10 cellular contexts compared by ENCODE assay signal in genomic region chr7:151725844-151726770, GRCh38.
DNase-seq lines count a peak whose midpoint lies in the region; ATAC-seq, FAIRE-seq and TF ChIP-seq lines count a peak whose summit lies in the region.
"Had no signal": no experiment of that assay in that cellular context is flagged by ENCODE, and none has a peak within 500 bp of the region (broad histone marks: within the 10 kb centered on the region; RNA-seq: fewer than 3 reads in every experiment).

No MANE protein-coding gene starts in this region.

- H2AFZ ChIP-seq in astrocyte (ENCODE audit: low read depth, low read length) (no peak overlapping the region), neural cell (ENCODE audit: low read depth, low read length) (peak overlapping the region; percentile 28)

- peaks cover 22% of the 10 kb centered on the region for H3K27me3 Mint-ChIP-seq in astrocyte (ENCODE audit: low read depth, unreplicated experiment)
- no peaks in the 10 kb centered on the region for H3K27me3 Mint-ChIP-seq in activated T-helper 2 cell treated with anti-CD3 and anti-CD28 coated beads, Interferon-gamma antibody, Interleukin-2, Interleukin-4, amounts not matched to agents 10 μg/mL and 5 μg/mL and 100 μg/mL, durations not matched to agents 14 hours and 24 hours and 36 hours (ENCODE audit: low read depth)

- H3K36me3 ChIP-seq in astrocyte (ENCODE audit: insufficient read depth, low read length) (no peaks in the 10 kb centered on the region), neural cell (ENCODE audit: insufficient read depth, low read length) (no peaks in the 10 kb centered on the region)
- H3K36me3 ChIP-seq: upper lobe of left lung had no signal

- H3K79me2 ChIP-seq in astrocyte (ENCODE audit: insufficient read depth, low read length) (no peaks in the 10 kb centered on the region), neural cell (replicated peaks; ENCODE audit: insufficient read depth, low read length) (no peaks in the 10 kb centered on the region)

- intact Hi-C loops in activated T-helper 2 cell treated with anti-CD3 and anti-CD28 coated beads, Interferon-gamma antibody, Interleukin-2, Interleukin-4, amounts not matched to agents 10 μg/mL and 5 μg/mL and 100 μg/mL, durations not matched to agents 14 hours and 24 hours and 36 hours (cut with micrococcal nuclease): no loop called here

- peak overlapping the region; percentile 22 for H3K4me3 Mint-ChIP-seq in astrocyte (ENCODE audit: unreplicated experiment)
- no peak overlapping the region for H3K4me3 Mint-ChIP-seq in activated T-helper 2 cell treated with anti-CD3 and anti-CD28 coated beads, Interferon-gamma antibody, Interleukin-2, Interleukin-4, amounts not matched to agents 10 μg/mL and 5 μg/mL and 100 μg/mL, durations not matched to agents 14 hours and 24 hours and 36 hours (ENCODE audit: low read depth)

- TF ChIP-seq EP300 in neural cell (conservative IDR thresholded peaks at IDR 0.05; ENCODE audit: poor library complexity, severe bottlenecking): peak; percentile 87

- H3K9me3 ChIP-seq in astrocyte (ENCODE audit: insufficient read depth, low read depth, low read length): no peaks in the 10 kb centered on the region
- H3K9me3 ChIP-seq in neural cell (ENCODE audit: low read length): no peaks in the 10 kb centered on the region
- H3K9me3 ChIP-seq: upper lobe of left lung had no signal

- no peaks in the 10 kb centered on the region for H3K36me3 Mint-ChIP-seq in astrocyte (ENCODE audit: low read depth, unreplicated experiment)
- H3K36me3 Mint-ChIP-seq in activated T-helper 2 cell treated with anti-CD3 and anti-CD28 coated beads, Interferon-gamma antibody, Interleukin-2, Interleukin-4, amounts not matched to agents 10 μg/mL and 5 μg/mL and 100 μg/mL, durations not matched to agents 14 hours and 24 hours and 36 hours (ENCODE audit: low read depth): no peaks in the 10 kb centered on the region

- H3F3A ChIP-seq in neural cell (ENCODE audit: insufficient read depth, low read length, poor library complexity, severe bottlenecking): no peaks in the 10 kb centered on the region

- H3K27me3 ChIP-seq in astrocyte (ENCODE audit: insufficient read depth, low read length) (no peaks in the 10 kb centered on the region), neural cell (ENCODE audit: insufficient read depth, low read depth, low read length) (no peaks in the 10 kb centered on the region)
- H3K27me3 ChIP-seq: upper lobe of left lung had no signal

- H3K27ac ChIP-seq in astrocyte (ENCODE audit: low read depth, low read length) (no peak overlapping the region), neural cell (ENCODE audit: low read length) (peak overlapping the region; percentile 98)
- H3K27ac ChIP-seq: upper lobe of left lung had no signal

- H3K4me2 ChIP-seq in astrocyte (ENCODE audit: low read length) (no peak overlapping the region), neural cell (ENCODE audit: low read length) (peak overlapping the region; percentile 50)

- ATAC-seq in HG03097 (IDR thresholded peaks at IDR 0.05; ENCODE audit: low FRiP score, unreplicated experiment): no peak

- H3K9me2 ChIP-seq in neural cell (ENCODE audit: insufficient read depth, low read length): no peaks in the 10 kb centered on the region

- H3K9ac ChIP-seq in astrocyte (ENCODE audit: low read length) (no peak overlapping the region), neural cell (ENCODE audit: low read length) (peak overlapping the region; percentile 70)

- FAIRE-seq in astrocyte (lab: Jason Lieb, UNC): no peak

- peak overlapping the region; percentile 81 for H3K27ac Mint-ChIP-seq in astrocyte (ENCODE audit: unreplicated experiment)
- H3K27ac Mint-ChIP-seq in activated T-helper 2 cell treated with anti-CD3 and anti-CD28 coated beads, Interferon-gamma antibody, Interleukin-2, Interleukin-4, amounts not matched to agents 10 μg/mL and 5 μg/mL and 100 μg/mL, durations not matched to agents 14 hours and 24 hours and 36 hours: no peak overlapping the region

- H3K9me3 Mint-ChIP-seq in astrocyte (ENCODE audit: unreplicated experiment): no peaks in the 10 kb centered on the region
- H3K9me3 Mint-ChIP-seq in activated T-helper 2 cell treated with anti-CD3 and anti-CD28 coated beads, Interferon-gamma antibody, Interleukin-2, Interleukin-4, amounts not matched to agents 10 μg/mL and 5 μg/mL and 100 μg/mL, durations not matched to agents 14 hours and 24 hours and 36 hours: no peaks in the 10 kb centered on the region

- TF ChIP-seq CTCF in astrocyte (IDR thresholded peaks at IDR 0.05; ENCODE audit: insufficient read depth, low read depth, low read length) (no peak), neural cell (IDR thresholded peaks at IDR 0.05; ENCODE audit: poor library complexity, severe bottlenecking) (peak; percentile 55)

- no peak overlapping the region for H3K4me3 ChIP-seq in astrocyte (ENCODE audit: insufficient read depth, low read depth, low read length)
- peak overlapping the region; percentile 51 for H3K4me3 ChIP-seq in neural cell (ENCODE audit: low read length)
- H3K4me3 ChIP-seq: upper lobe of left lung had no signal

- H4K20me1 ChIP-seq in astrocyte (ENCODE audit: insufficient read depth, low read length): no peaks in the 10 kb centered on the region
- no peaks in the 10 kb centered on the region for H4K20me1 ChIP-seq in neural cell (ENCODE audit: insufficient read depth)

- peaks cover 18% of the 10 kb centered on the region for H3K4me1 Mint-ChIP-seq in astrocyte (ENCODE audit: low read depth, unreplicated experiment)
- H3K4me1 Mint-ChIP-seq in activated T-helper 2 cell treated with anti-CD3 and anti-CD28 coated beads, Interferon-gamma antibody, Interleukin-2, Interleukin-4, amounts not matched to agents 10 μg/mL and 5 μg/mL and 100 μg/mL, durations not matched to agents 14 hours and 24 hours and 36 hours (ENCODE audit: low read depth): peaks cover 8% of the 10 kb centered on the region

- H3K4me1 ChIP-seq in astrocyte (ENCODE audit: insufficient read depth, low read length): peaks cover 27% of the 10 kb centered on the region

- peak; percentile 70 for TF ChIP-seq RAD21 in neural cell (conservative IDR thresholded peaks at IDR 0.05)

- peak; percentile 77 for DNase-seq in DMS53 treated with DMSO at 0.1 percent for 48 hours (lab: John Stamatoyannopoulos, UW; ENCODE audit: unreplicated experiment)
- peak; percentile 72 for DNase-seq in NCI-H2107 (lab: John Stamatoyannopoulos, UW)
- DNase-seq in astrocyte (ENCODE audit: low read depth): no peak
- no peak for DNase-seq in LoVo (ENCODE audit: low spot score)
- no peak for DNase-seq in HUDEP-2 (lab: John Stamatoyannopoulos, UW; ENCODE audit: unreplicated experiment in 76 of 76)
- DNase-seq in activated T-helper 2 cell treated with anti-CD3 and anti-CD28 coated beads, Interferon-gamma antibody, Interleukin-2, Interleukin-4, amounts not matched to agents 10 μg/mL and 5 μg/mL and 100 μg/mL, durations not matched to agents 14 hours and 24 hours and 36 hours (ENCODE audit: low spot score): no peak
- DNase-seq: NCI-H1092 had no signal

TF ChIP-seq in neural cell, 6 proteins besides CTCF, POLR2A, EP300 and RAD21:
- TF ChIP-seq MXI1 (conservative IDR thresholded peaks at IDR 0.05; ENCODE audit: poor library complexity, severe bottlenecking) (peak; percentile 63), TAF1 (IDR thresholded peaks at IDR 0.05; ENCODE audit: low read depth) (peak; percentile 11), SMC3 (conservative IDR thresholded peaks at IDR 0.05; ENCODE audit: poor library complexity) (peak; percentile 72), POLR2AphosphoS5 (IDR thresholded peaks at IDR 0.05) (peak; percentile 31), EZH2 (IDR thresholded peaks at IDR 0.05; ENCODE audit: borderline replicate concordance, insufficient read depth, low read length, poor library complexity, severe bottlenecking) (no peak), REST (IDR thresholded peaks at IDR 0.05; ENCODE audit: borderline replicate concordance) (peak; percentile 95)

Comparison
In these comparisons a context has a peak if more than half of its experiments do, and no peak if none do; other contexts are left out.
1. DNase-seq: peak in DMS53 treated with DMSO at 0.1 percent for 48 hours (single experiment) and NCI-H2107 (single experiment); none in astrocyte (single experiment), LoVo (single experiment), HUDEP-2 (0 of 76) and activated T-helper 2 cell treated with anti-CD3 and anti-CD28 coated beads, Interferon-gamma antibody, Interleukin-2, Interleukin-4, amounts not matched to agents 10 μg/mL and 5 μg/mL and 100 μg/mL, durations not matched to agents 14 hours and 24 hours and 36 hours (single experiment).